Comparison of ENCODE assay signal across 8 cellular contexts in the genomic region with DNA sequence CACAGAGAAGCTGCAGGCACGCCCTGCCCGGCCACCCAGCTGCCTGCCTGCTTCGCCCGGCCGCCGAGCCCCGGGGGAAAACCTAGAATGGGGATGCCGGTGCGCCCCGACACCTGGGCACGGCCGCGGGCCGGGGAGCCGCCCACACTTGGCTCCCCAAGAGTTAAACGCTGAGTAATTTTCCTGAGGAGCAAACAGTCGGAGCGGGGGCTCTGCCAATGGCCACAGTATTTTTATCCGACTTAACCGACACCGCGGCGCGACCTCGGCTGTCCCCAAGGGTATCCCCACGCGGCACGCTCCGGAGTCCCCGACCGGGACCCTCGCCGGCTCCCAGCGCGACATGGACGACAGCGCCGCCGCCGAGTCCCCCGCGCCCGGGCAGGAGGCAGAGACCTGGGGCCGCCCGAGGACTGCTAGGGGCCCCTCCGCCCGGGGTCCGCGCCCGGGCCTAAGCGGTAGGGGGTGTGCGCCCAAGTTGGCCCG. TPM values are rescaled to one million over a fixed set of nuclear protein-coding genes. Genes with fewer than 3 reads are reported as not detected.
DNase-seq lines count a peak whose midpoint lies in the region; ATAC-seq and TF ChIP-seq lines count a peak whose summit lies in the region.

No MANE protein-coding gene starts in this region.

- H3K9me3 Mint-ChIP-seq in activated naive CD4-positive, alpha-beta T cell treated with anti-CD3 and anti-CD28 coated beads, Interleukin-2, amount 10 ng/mL, durations not matched to agents 7 days and 5 days: no peaks in the 10 kb centered on the region

- H3K4me3 Mint-ChIP-seq in activated naive CD4-positive, alpha-beta T cell treated with anti-CD3 and anti-CD28 coated beads, Interleukin-2, amount 10 ng/mL, durations not matched to agents 7 days and 5 days: peak overlapping the region; percentile 73

- H3K27ac Mint-ChIP-seq in activated naive CD4-positive, alpha-beta T cell treated with anti-CD3 and anti-CD28 coated beads, Interleukin-2, amount 10 ng/mL, durations not matched to agents 7 days and 5 days: peak overlapping the region; percentile 66

- H3K36me3 ChIP-seq in GM23248 (ENCODE audit: low read depth) (no peaks in the 10 kb centered on the region), KOPT-K1 (ENCODE audit: insufficient read depth, low read length) (peaks cover 23% of the 10 kb centered on the region), sigmoid colon (no peaks in the 10 kb centered on the region)

- H4K20me1 ChIP-seq in GM23248 (ENCODE audit: insufficient read depth): no peaks in the 10 kb centered on the region

- DNase-seq in GM12865 (ENCODE audit: low read depth) (peak; percentile 54), GM23248 (peak; percentile 57), right cardiac atrium (peak; percentile 33 to 81 (median 73)), sigmoid colon (no peak), medulla oblongata (ENCODE audit: extremely low spot score) (no peak), middle frontal gyrus (ENCODE audit: extremely low spot score, low spot score) (no peak)
- peak; percentile 51 for DNase-seq in activated naive CD4-positive, alpha-beta T cell treated with anti-CD3 and anti-CD28 coated beads, Interleukin-2, amount 10 ng/mL, durations not matched to agents 7 days and 5 days

- peak overlapping the region; percentile 80 for H3K4me3 ChIP-seq in GM12865 (ENCODE audit: low read depth, low read length)
- peak overlapping the region; percentile 77 for H3K4me3 ChIP-seq in GM23248
- H3K4me3 ChIP-seq in right cardiac atrium (ENCODE audit: low read length): peak overlapping the region; percentile 83
- H3K4me3 ChIP-seq in sigmoid colon: peak overlapping the region; percentile 75 to 95 (median 85)

- H3K27ac ChIP-seq in GM23248 (peak overlapping the region; percentile 44), KOPT-K1 (ENCODE audit: low read depth, low read length, poor library complexity, severe bottlenecking) (peak overlapping the region; percentile 78), right cardiac atrium (ENCODE audit: low read length) (peak overlapping the region; percentile 36), sigmoid colon (peak overlapping the region; percentile 80 to 91 (median 86))

- peak overlapping the region; percentile 69 for H3K9ac ChIP-seq in GM23248

- intact Hi-C loops in right cardiac atrium (cut with DNase I): no loop called here
- intact Hi-C loops in sigmoid colon (cut with DNase I): loop anchor here (5.0 to 10.0 kb wide), 4 partner anchors 56 to 449 kb away; partner anchors contain the start of gene NCK2

- H3K9me2 ChIP-seq in GM23248 (ENCODE audit: insufficient read depth): no peaks in the 10 kb centered on the region

- ATAC-seq in right cardiac atrium: peak; percentile 15 to 20

- CTCF ChIA-PET in activated naive CD4-positive, alpha-beta T cell treated with anti-CD3 and anti-CD28 coated beads, Interleukin-2, amount 10 ng/mL, durations not matched to agents 7 days and 5 days (lab: Charles Lee): interaction anchor here (0.9 to 1.3 kb wide), 5 partner anchors 33 to 90 kb away, joined by 3 to 5 read pairs (median 3); no protein-coding TSS in a partner anchor

- no peaks in the 10 kb centered on the region for H3K27me3 ChIP-seq in GM23248 (replicated peaks; ENCODE audit: insufficient read depth)
- no peaks in the 10 kb centered on the region for H3K27me3 ChIP-seq in right cardiac atrium (ENCODE audit: control insufficient read depth, insufficient read depth)
- H3K27me3 ChIP-seq in sigmoid colon: no peaks in the 10 kb centered on the region

- peak overlapping the region; percentile 84 for H3K4me2 ChIP-seq in GM23248 (ENCODE audit: unreplicated experiment)

- peaks cover 18% of the 10 kb centered on the region; the same call in 1 of the 2 replicates for H3F3A ChIP-seq in GM23248 (ENCODE audit: insufficient read depth)

- in situ Hi-C loops in GM23248 (cut with MboI): no loop called here

- no peak for TF ChIP-seq POLR2A in sigmoid colon (IDR thresholded peaks at IDR 0.05)

- 1% methylated on average over 38 to 53 of the region's 53 CpGs for WGBS in GM23248 (ENCODE audit: low coverage in 1 of 2, low lambda C conversion rate in 2 of 2, missing lambda C conversion rate in 2 of 2), 2 experiments
- under 1% methylated on average over 53 of the region's 53 CpGs for WGBS in right cardiac atrium
- WGBS in sigmoid colon, 2 donors: 0% methylated on average over 53 of the region's 53 CpGs

- no peak for TF ChIP-seq CTCF in GM12865 (IDR thresholded peaks at IDR 0.05; ENCODE audit: insufficient read depth, low read depth, low read length, missing control alignments)
- TF ChIP-seq CTCF in sigmoid colon (IDR thresholded peaks at IDR 0.05): no peak

- H3K4me1 ChIP-seq in GM23248 (ENCODE audit: insufficient read depth) (peaks cover 18% of the 10 kb centered on the region), right cardiac atrium (ENCODE audit: control insufficient read depth, insufficient read depth, low read length) (no peaks in the 10 kb centered on the region), sigmoid colon (peaks cover 0 to 44% (median 30%) of the 10 kb centered on the region in 4 donors)

- peaks cover 8% of the 10 kb centered on the region for H3K27me3 Mint-ChIP-seq in activated naive CD4-positive, alpha-beta T cell treated with anti-CD3 and anti-CD28 coated beads, Interleukin-2, amount 10 ng/mL, durations not matched to agents 7 days and 5 days

- peaks cover 26% of the 10 kb centered on the region for H3K36me3 Mint-ChIP-seq in activated naive CD4-positive, alpha-beta T cell treated with anti-CD3 and anti-CD28 coated beads, Interleukin-2, amount 10 ng/mL, durations not matched to agents 7 days and 5 days

- peaks cover 28% of the 10 kb centered on the region for H3K79me2 ChIP-seq in GM23248 (ENCODE audit: insufficient read depth)

- peak overlapping the region; percentile 87 for H2AFZ ChIP-seq in GM23248

- no peak for TF ChIP-seq EP300 in sigmoid colon (IDR thresholded peaks at IDR 0.05)

- H3K4me1 Mint-ChIP-seq in activated naive CD4-positive, alpha-beta T cell treated with anti-CD3 and anti-CD28 coated beads, Interleukin-2, amount 10 ng/mL, durations not matched to agents 7 days and 5 days: peaks cover 48% of the 10 kb centered on the region

- no peaks in the 10 kb centered on the region for H3K9me3 ChIP-seq in GM23248 (ENCODE audit: low read depth)
- H3K9me3 ChIP-seq in KOPT-K1 (ENCODE audit: insufficient read depth, low read length, poor library complexity, severe bottlenecking): no peaks in the 10 kb centered on the region
- no peaks in the 10 kb centered on the region for H3K9me3 ChIP-seq in right cardiac atrium (ENCODE audit: control insufficient read depth, low read length)
- no peaks in the 10 kb centered on the region for H3K9me3 ChIP-seq in sigmoid colon

RNA-seq across cellular contexts. Expression of gene UXS1, which starts 0.6 kb away (rescaled TPM):
- 29.6 and 35.8 TPM in 2 replicates for total RNA-seq in GM23248 (2014; rRNA removed; shearing (Covaris generic))
- 57.5 TPM in 2 replicates for polyA plus RNA-seq in GM23248 (2016; fragmentation: Nextera tagmentation; extraction: Ambion mirVana)
- total RNA-seq in right cardiac atrium: 10 to 100 TPM; 25.7 to 35.4 (median 28.1) TPM
- 27.3 TPM for polyA plus RNA-seq in right cardiac atrium
- total RNA-seq in sigmoid colon: 10 to 100 TPM; 15.5 to 59.8 (median 32.9) TPM
- polyA plus RNA-seq in sigmoid colon: 10 to 100 TPM in 2 of 3 donors, 1 to 10 TPM in 1; 8.4 to 21.3 (median 10.9) TPM

Comparison
In these comparisons a context has a peak if more than half of its experiments do, and no peak if none do; other contexts are left out.
1. DNase-seq: peak in GM12865 (single experiment), GM23248 (single experiment), activated naive CD4-positive, alpha-beta T cell treated with anti-CD3 and anti-CD28 coated beads, Interleukin-2, amount 10 ng/mL, durations not matched to agents 7 days and 5 days (single experiment) and right cardiac atrium (3 of 3); none in sigmoid colon (single experiment), medulla oblongata (single experiment) and middle frontal gyrus (single experiment).
2. H3K27ac ChIP-seq: peak in every context shown above with its lines; median percentile 86 in sigmoid colon; 78 in KOPT-K1; 44 in GM23248; 36 in right cardiac atrium.
3. Peak in every context shown above with its lines, with median percentiles within 50 percentile points of each other: H3K4me3 ChIP-seq.